15 cellular contexts compared by ENCODE assay signal in genomic region chr2:177324797-177325196, GRCh38.
"Had no signal": no experiment of that assay in that cellular context is flagged by ENCODE, and none has a peak within 500 bp of the region (broad histone marks: within the 10 kb centered on the region; RNA-seq: fewer than 3 reads in every experiment).

No MANE protein-coding gene starts in this region.

- DNase-seq: activated CD4-positive, alpha-beta T cell treated with anti-CD3 and anti-CD28 coated beads, Interleukin-2, amount 10 ng/mL, durations not matched to agents 24 days and 14 days; activated CD4-positive, CD25-positive, alpha-beta regulatory T cell; activated CD8-positive, alpha-beta memory T cell treated with anti-CD3 and anti-CD28 coated beads, Interleukin-2, amount 50 U/mL, for 4 hours; activated CD8-positive, alpha-beta T cell treated with anti-CD3 and anti-CD28 coated beads, Interleukin-2, amount 10 ng/mL, durations not matched to agents 7 days and 5 days; activated gamma-delta T cell; activated T-cell treated with anti-CD3 and anti-CD28 coated beads, Interleukin-2, amount 50 U/mL, for 48 hours; effector memory CD4-positive, alpha-beta T cell; head of caudate nucleus; immature natural killer cell; left cardiac atrium; posterior cingulate gyrus; stimulated activated CD4-positive, alpha-beta T cell treated with anti-CD3 and anti-CD28 coated beads, Interleukin-4, amount 100 ng/mL, for 24 hours; stimulated activated naive CD4-positive, alpha-beta T cell treated with Interleukin-2 at 50 U/mL for 16 hours had no signal

- ATAC-seq: activated CD8-positive, alpha-beta T cell treated with anti-CD3 and anti-CD28 coated beads, Interleukin-2, amount 10 ng/mL, durations not matched to agents 7 days and 5 days; natural killer cell treated with Interleukin-12 subunit alpha and Interleukin-12 subunit beta and Interleukin-15 and Interleukin-18, amount 100 ng/mL, for 72 hours had no signal

- H3K27ac ChIP-seq: skin epidermis had no signal

- H3K4me3 ChIP-seq: skin epidermis had no signal
